ENCODE assay signal across 8 cellular contexts in genomic region chr6:32415521-32416019, GRCh38. TPM values are rescaled to one million over a fixed set of nuclear protein-coding genes. Genes with fewer than 3 reads are reported as not detected.
A peak's percentile ranks its signal among the peaks of the same experiment; 100 is the strongest.
DNase-seq lines count a peak whose midpoint lies in the region; ATAC-seq, FAIRE-seq and TF ChIP-seq lines count a peak whose summit lies in the region.

No MANE protein-coding gene starts in this region.

- H3K36me3 ChIP-seq in GM06990 (ENCODE audit: control insufficient read depth, insufficient read depth, low read length): no peaks in the 10 kb centered on the region
- no peaks in the 10 kb centered on the region for H3K36me3 ChIP-seq in astrocyte (ENCODE audit: insufficient read depth, low read length)
- no peaks in the 10 kb centered on the region for H3K36me3 ChIP-seq in small intestine (ENCODE audit: control insufficient read depth in 2 of 2, insufficient read depth in 2 of 2, low read length in 2 of 2)

- no peaks in the 10 kb centered on the region for H3K9me3 ChIP-seq in astrocyte (ENCODE audit: insufficient read depth, low read depth, low read length)
- no peaks in the 10 kb centered on the region for H3K9me3 ChIP-seq in small intestine (ENCODE audit: control insufficient read depth, low read depth)

- ATAC-seq in GM19395 (IDR thresholded peaks at IDR 0.05; ENCODE audit: unreplicated experiment): no peak
- no peak for ATAC-seq in HG03135 (IDR thresholded peaks at IDR 0.05; ENCODE audit: unreplicated experiment)

- no peaks in the 10 kb centered on the region for H4K20me1 ChIP-seq in astrocyte (ENCODE audit: insufficient read depth, low read length)

- DNase-seq in GM06990 (ENCODE audit: extremely low read depth, insufficient read length): no peak
- DNase-seq in NCI-H1092 (lab: John Stamatoyannopoulos, UW): peak; percentile 2
- peak; percentile 6 for DNase-seq in T1000 (lab: John Stamatoyannopoulos, UW)
- DNase-seq in astrocyte (ENCODE audit: low read depth): peak; percentile 41
- DNase-seq in hippocampal formation (lab: John Stamatoyannopoulos, UW): peak; percentile 52 to 59
- peak; percentile 79 for DNase-seq in small intestine

- H2AFZ ChIP-seq in astrocyte (ENCODE audit: low read depth, low read length): no peak overlapping the region

- TF ChIP-seq CTCF in GM06990 (IDR thresholded peaks at IDR 0.05; ENCODE audit: insufficient read depth, low read length, poor library complexity, severe bottlenecking) (peak; percentile 97), astrocyte (IDR thresholded peaks at IDR 0.05; ENCODE audit: insufficient read depth, low read depth, low read length) (peak; percentile 99)

- H3K36me3 Mint-ChIP-seq in astrocyte (ENCODE audit: low read depth, unreplicated experiment): no peaks in the 10 kb centered on the region

- peaks cover 42% of the 10 kb centered on the region for H3K27me3 Mint-ChIP-seq in astrocyte (ENCODE audit: low read depth, unreplicated experiment)

- no peak overlapping the region for H3K27ac Mint-ChIP-seq in astrocyte (ENCODE audit: unreplicated experiment)

- peaks cover 2% of the 10 kb centered on the region; the same call in 1 of the 2 replicates for H3K27me3 ChIP-seq in GM06990 (replicated peaks; ENCODE audit: control insufficient read depth, insufficient read depth, low read length)
- peaks cover 18% of the 10 kb centered on the region for H3K27me3 ChIP-seq in astrocyte (ENCODE audit: insufficient read depth, low read length)
- peaks cover 0 to 8% of the 10 kb centered on the region in 2 donors for H3K27me3 ChIP-seq in small intestine (ENCODE audit: control insufficient read depth in 2 of 2, insufficient read depth in 2 of 2, low read length in 2 of 2)

- 9 to 10% (median 9%) methylated on average over 13 of the region's 13 CpGs for WGBS in small intestine, 3 donors

- H3K4me3 ChIP-seq in GM06990 (replicated peaks; ENCODE audit: low read depth, low read length): no peak overlapping the region
- H3K4me3 ChIP-seq in astrocyte (ENCODE audit: insufficient read depth, low read depth, low read length): peak overlapping the region; percentile 35
- peak overlapping the region in 1 of 2 donors; percentile 5 for H3K4me3 ChIP-seq in small intestine (ENCODE audit: low read depth in 1 of 2, low read length in 2 of 2)

- peak overlapping the region; percentile 82 for H3K4me2 ChIP-seq in astrocyte (ENCODE audit: low read length)

- FAIRE-seq in astrocyte (lab: Jason Lieb, UNC): no peak
- no peak for FAIRE-seq in small intestine (lab: Jason Lieb, UNC)

- no peaks in the 10 kb centered on the region for H3K79me2 ChIP-seq in astrocyte (ENCODE audit: insufficient read depth, low read length)

- H3K4me1 ChIP-seq in astrocyte (ENCODE audit: insufficient read depth, low read length): peaks cover 11% of the 10 kb centered on the region
- H3K4me1 ChIP-seq in small intestine (ENCODE audit: control insufficient read depth in 2 of 2, insufficient read depth in 1 of 2, low read depth in 1 of 2, low read length in 1 of 2): peaks cover 0 to 3% of the 10 kb centered on the region in 2 donors

- no peaks in the 10 kb centered on the region for H3K9me3 Mint-ChIP-seq in astrocyte (ENCODE audit: unreplicated experiment)

- H3K9ac ChIP-seq in astrocyte (ENCODE audit: low read length): peak overlapping the region; percentile 18

- H3K4me3 Mint-ChIP-seq in astrocyte (ENCODE audit: unreplicated experiment): peak overlapping the region; percentile 67

- H3K27ac ChIP-seq in astrocyte (ENCODE audit: low read depth, low read length) (no peak overlapping the region), small intestine (ENCODE audit: low read depth in 1 of 2, low read length in 1 of 2) (no peak overlapping the region)

- H3K4me1 Mint-ChIP-seq in astrocyte (ENCODE audit: low read depth, unreplicated experiment): peaks cover 4% of the 10 kb centered on the region

RNA-seq across cellular contexts. Expression of gene BTNL2, which starts 8.6 kb away (rescaled TPM):
- not detected in 2 replicates for total RNA-seq in astrocyte
- under 1 TPM in 1 of 3 donors, not detected in 2; 0.58 TPM for polyA plus RNA-seq in small intestine

RNA-seq across cellular contexts. Expression of gene HLA-DRA, which starts 24.1 kb away (rescaled TPM):
- total RNA-seq in astrocyte: not detected in 2 replicates
- 100 to 1,000 TPM; 230 to 625 (median 428) TPM for polyA plus RNA-seq in small intestine

RNA-seq across cellular contexts. Expression of gene TSBP1, which starts 43.9 kb away (rescaled TPM):
- total RNA-seq in astrocyte: not detected in 2 replicates
- not detected for polyA plus RNA-seq in small intestine
